Comparison of ENCODE assay signal across 23 cellular contexts in genomic region chr3:121817753-121818152, GRCh38. TPM values are rescaled to one million over a fixed set of nuclear protein-coding genes. Genes with fewer than 3 reads are reported as not detected.
DNase-seq lines count a peak whose midpoint lies in the region; ATAC-seq and TF ChIP-seq lines count a peak whose summit lies in the region.
"Had no signal": no experiment of that assay in that cellular context is flagged by ENCODE, and none has a peak within 500 bp of the region (broad histone marks: within the 10 kb centered on the region; RNA-seq: fewer than 3 reads in every experiment).

No MANE protein-coding gene starts in this region.

- no peak overlapping the region for H3K4me3 Mint-ChIP-seq in activated CD4-positive, alpha-beta memory T cell treated with anti-CD3 and anti-CD28 coated beads, Interleukin-2, amount 10 ng/mL, durations not matched to agents 7 days and 5 days
- H3K4me3 Mint-ChIP-seq in activated CD4-positive, alpha-beta memory T cell treated with anti-CD3 and anti-CD28 coated beads for 36 hours: no peak overlapping the region
- H3K4me3 Mint-ChIP-seq in memory B cell: no peak overlapping the region
- H3K4me3 Mint-ChIP-seq: activated naive CD8-positive, alpha-beta T cell treated with anti-CD3 and anti-CD28 coated beads, Interleukin-2, amount 50 U/mL, for 24 hours; stimulated activated effector memory CD8-positive, alpha-beta T cell treated with anti-CD3 and anti-CD28 coated beads, Interleukin-12 subunit alpha, Interleukin-12 subunit beta, amount 100 ng/mL, for 72 hours; T-cell had no signal

- no peak overlapping the region for H2AFZ ChIP-seq in Loucy (ENCODE audit: low read length)

- H3K9me3 Mint-ChIP-seq in activated CD4-positive, alpha-beta memory T cell treated with anti-CD3 and anti-CD28 coated beads, Interleukin-2, amount 10 ng/mL, durations not matched to agents 7 days and 5 days: peaks cover 19% of the 10 kb centered on the region
- H3K9me3 Mint-ChIP-seq in activated CD4-positive, alpha-beta memory T cell treated with anti-CD3 and anti-CD28 coated beads for 36 hours: peaks cover 22% of the 10 kb centered on the region
- H3K9me3 Mint-ChIP-seq in memory B cell: peaks cover 13% of the 10 kb centered on the region

- peak overlapping the region; percentile 3 for H3K27ac Mint-ChIP-seq in activated CD4-positive, alpha-beta memory T cell treated with anti-CD3 and anti-CD28 coated beads, Interleukin-2, amount 10 ng/mL, durations not matched to agents 7 days and 5 days
- no peak overlapping the region for H3K27ac Mint-ChIP-seq in activated CD4-positive, alpha-beta memory T cell treated with anti-CD3 and anti-CD28 coated beads for 36 hours
- peak overlapping the region; percentile 52 for H3K27ac Mint-ChIP-seq in memory B cell
- H3K27ac Mint-ChIP-seq: activated naive CD8-positive, alpha-beta T cell treated with anti-CD3 and anti-CD28 coated beads, Interleukin-2, amount 50 U/mL, for 24 hours; stimulated activated effector memory CD8-positive, alpha-beta T cell treated with anti-CD3 and anti-CD28 coated beads, Interleukin-12 subunit alpha, Interleukin-12 subunit beta, amount 100 ng/mL, for 72 hours; T-cell had no signal

- H3K27me3 Mint-ChIP-seq in activated CD4-positive, alpha-beta memory T cell treated with anti-CD3 and anti-CD28 coated beads, Interleukin-2, amount 10 ng/mL, durations not matched to agents 7 days and 5 days: no peaks in the 10 kb centered on the region
- no peaks in the 10 kb centered on the region for H3K27me3 Mint-ChIP-seq in activated CD4-positive, alpha-beta memory T cell treated with anti-CD3 and anti-CD28 coated beads for 36 hours
- H3K27me3 Mint-ChIP-seq in memory B cell: no peaks in the 10 kb centered on the region
- H3K27me3 Mint-ChIP-seq: activated naive CD8-positive, alpha-beta T cell treated with anti-CD3 and anti-CD28 coated beads, Interleukin-2, amount 50 U/mL, for 24 hours; T-cell had no signal

- H3F3A ChIP-seq in Loucy (ENCODE audit: low read depth): no peaks in the 10 kb centered on the region

- ATAC-seq in memory B cell (ENCODE audit: low read depth): peak; percentile 66
- ATAC-seq: activated naive CD8-positive, alpha-beta T cell treated with anti-CD3 and anti-CD28 coated beads, Interleukin-2, amount 50 U/mL, for 24 hours; heart left ventricle; PC-3; stimulated activated effector memory CD8-positive, alpha-beta T cell treated with anti-CD3 and anti-CD28 coated beads, Interleukin-12 subunit alpha, Interleukin-12 subunit beta, amount 100 ng/mL, for 72 hours; T-cell had no signal

- peaks cover 4% of the 10 kb centered on the region; the same call in 1 of the 2 replicates for H3K9me3 ChIP-seq in Loucy (ENCODE audit: insufficient read depth, low read depth, low read length)
- H3K9me3 ChIP-seq: suprapubic skin had no signal

- CTCF ChIA-PET in activated CD4-positive, alpha-beta memory T cell treated with anti-CD3 and anti-CD28 coated beads, Interleukin-2, amount 10 ng/mL, durations not matched to agents 7 days and 5 days (lab: Charles Lee): no interaction called here
- CTCF ChIA-PET in activated CD4-positive, alpha-beta memory T cell treated with anti-CD3 and anti-CD28 coated beads for 36 hours (lab: Charles Lee): no interaction called here

- H4K20me1 ChIP-seq in Loucy (ENCODE audit: insufficient read depth, low read length, poor library complexity, severe bottlenecking): no peaks in the 10 kb centered on the region

- H3K79me2 ChIP-seq in Loucy (ENCODE audit: insufficient read depth, low read length): peaks cover 27% of the 10 kb centered on the region; the same call in 1 of the 2 replicates

- DNase-seq in activated CD4-positive, alpha-beta memory T cell treated with anti-CD3 and anti-CD28 coated beads, Interleukin-2, amount 10 ng/mL, durations not matched to agents 7 days and 5 days: no peak
- DNase-seq in activated CD4-positive, alpha-beta memory T cell treated with anti-CD3 and anti-CD28 coated beads for 36 hours: no peak
- DNase-seq in OCI-M1 (lab: John Stamatoyannopoulos, UW) (peak; percentile 50), memory B cell (ENCODE audit: low spot score in 2 of 2) (no peak), NCI-H1092 (lab: John Stamatoyannopoulos, UW) (no peak), head of caudate nucleus (no peak), SK-N-DZ (ENCODE audit: low spot score) (no peak)
- DNase-seq: activated CD4-positive, alpha-beta T cell treated with anti-CD3 and anti-CD28 coated beads for 4 hours; activated naive CD8-positive, alpha-beta T cell treated with anti-CD3 and anti-CD28 coated beads, Interleukin-2, amount 50 U/mL, for 24 hours; cerebellar nuclear complex; COR-L47; DMS79; MM.1S; NCI-H1694; NCI-H2171 treated with DMSO at 0.1 percent for 48 hours; NCI-H526 treated with DMSO at 0.1 percent for 48 hours; PC-3; Right ventricle myocardium superior; T-cell had no signal

- intact Hi-C loops in activated CD4-positive, alpha-beta memory T cell treated with anti-CD3 and anti-CD28 coated beads for 36 hours (cut with micrococcal nuclease): no loop called here
- intact Hi-C loops in head of caudate nucleus (cut with DNase I): no loop called here

- H3K9me2 ChIP-seq in Loucy (replicated peaks; ENCODE audit: low read depth, low read length): no peaks in the 10 kb centered on the region

- peak overlapping the region; percentile 43 for H3K4me3 ChIP-seq in Loucy (ENCODE audit: low read length, poor library complexity, severe bottlenecking)
- H3K4me3 ChIP-seq: heart left ventricle, suprapubic skin had no signal

- H3K4me1 Mint-ChIP-seq in activated CD4-positive, alpha-beta memory T cell treated with anti-CD3 and anti-CD28 coated beads, Interleukin-2, amount 10 ng/mL, durations not matched to agents 7 days and 5 days: peaks cover 31% of the 10 kb centered on the region
- H3K4me1 Mint-ChIP-seq in activated CD4-positive, alpha-beta memory T cell treated with anti-CD3 and anti-CD28 coated beads for 36 hours (ENCODE audit: low read depth): peaks cover 51% of the 10 kb centered on the region
- H3K4me1 Mint-ChIP-seq in memory B cell: peaks cover 48% of the 10 kb centered on the region

- H3K9ac ChIP-seq in Loucy (ENCODE audit: low read depth, low read length, poor library complexity, severe bottlenecking): peak overlapping the region; percentile 3

- H3K27me3 ChIP-seq in Loucy (ENCODE audit: insufficient read depth, low read length, poor library complexity, severe bottlenecking): no peaks in the 10 kb centered on the region
- H3K27me3 ChIP-seq: heart left ventricle, suprapubic skin had no signal

- peaks cover 38% of the 10 kb centered on the region; the same call in 1 of the 2 replicates for H3K36me3 ChIP-seq in Loucy (ENCODE audit: insufficient read depth, low read length)

- H3K4me1 ChIP-seq in Loucy (ENCODE audit: insufficient read depth, low read length, poor library complexity, severe bottlenecking): peaks cover 11% of the 10 kb centered on the region
- H3K4me1 ChIP-seq: suprapubic skin had no signal

- TF ChIP-seq CTCF in Loucy (conservative IDR thresholded peaks at IDR 0.05; ENCODE audit: low read length): no peak

- peaks cover 82% of the 10 kb centered on the region for H3K36me3 Mint-ChIP-seq in activated CD4-positive, alpha-beta memory T cell treated with anti-CD3 and anti-CD28 coated beads, Interleukin-2, amount 10 ng/mL, durations not matched to agents 7 days and 5 days (ENCODE audit: low read depth)
- peaks cover 76% of the 10 kb centered on the region for H3K36me3 Mint-ChIP-seq in activated CD4-positive, alpha-beta memory T cell treated with anti-CD3 and anti-CD28 coated beads for 36 hours
- H3K36me3 Mint-ChIP-seq in memory B cell: peaks cover 70% of the 10 kb centered on the region

- POLR2A ChIA-PET in activated CD4-positive, alpha-beta memory T cell treated with anti-CD3 and anti-CD28 coated beads, Interleukin-2, amount 10 ng/mL, durations not matched to agents 7 days and 5 days (lab: Charles Lee): no interaction called here
- POLR2A ChIA-PET in activated CD4-positive, alpha-beta memory T cell treated with anti-CD3 and anti-CD28 coated beads for 36 hours (lab: Charles Lee): no interaction called here

- peak overlapping the region; percentile 59 for H3K4me2 ChIP-seq in Loucy (ENCODE audit: low read depth, low read length, poor library complexity, severe bottlenecking)

RNA-seq across cellular contexts. Expression of gene IQCB1, which starts 17.1 kb away (rescaled TPM):
- 10 to 100 TPM; 35.3 to 39.1 TPM for total RNA-seq in activated CD4-positive, alpha-beta memory T cell treated with anti-CD3 and anti-CD28 coated beads, Interleukin-2, amount 10 ng/mL, durations not matched to agents 7 days and 5 days
- 10 to 100 TPM; 36.8 to 37.3 TPM for total RNA-seq in activated CD4-positive, alpha-beta memory T cell treated with anti-CD3 and anti-CD28 coated beads for 36 hours
- polyA plus RNA-seq in SK-N-DZ (2014; cell fraction: cytosol; rRNA removed): 60.0 and 63.1 TPM in 2 replicates
- 82.1 and 85.9 TPM in 2 replicates for polyA plus RNA-seq in SK-N-DZ (2014; cell fraction: nucleus; rRNA removed)

RNA-seq across cellular contexts. Expression of gene EAF2, which starts 17.3 kb away (rescaled TPM):
- total RNA-seq in activated CD4-positive, alpha-beta memory T cell treated with anti-CD3 and anti-CD28 coated beads, Interleukin-2, amount 10 ng/mL, durations not matched to agents 7 days and 5 days: 10 to 100 TPM; 21.4 to 23.7 TPM
- 10 to 100 TPM; 14.4 to 14.8 TPM for total RNA-seq in activated CD4-positive, alpha-beta memory T cell treated with anti-CD3 and anti-CD28 coated beads for 36 hours
- 9.6 and 10.6 TPM in 2 replicates for polyA plus RNA-seq in SK-N-DZ (2014; cell fraction: cytosol; rRNA removed)
- polyA plus RNA-seq in SK-N-DZ (2014; cell fraction: nucleus; rRNA removed): 11.7 and 13.7 TPM in 2 replicates
